Comparison of ENCODE assay signal across 1 cellular context in the genomic region with DNA sequence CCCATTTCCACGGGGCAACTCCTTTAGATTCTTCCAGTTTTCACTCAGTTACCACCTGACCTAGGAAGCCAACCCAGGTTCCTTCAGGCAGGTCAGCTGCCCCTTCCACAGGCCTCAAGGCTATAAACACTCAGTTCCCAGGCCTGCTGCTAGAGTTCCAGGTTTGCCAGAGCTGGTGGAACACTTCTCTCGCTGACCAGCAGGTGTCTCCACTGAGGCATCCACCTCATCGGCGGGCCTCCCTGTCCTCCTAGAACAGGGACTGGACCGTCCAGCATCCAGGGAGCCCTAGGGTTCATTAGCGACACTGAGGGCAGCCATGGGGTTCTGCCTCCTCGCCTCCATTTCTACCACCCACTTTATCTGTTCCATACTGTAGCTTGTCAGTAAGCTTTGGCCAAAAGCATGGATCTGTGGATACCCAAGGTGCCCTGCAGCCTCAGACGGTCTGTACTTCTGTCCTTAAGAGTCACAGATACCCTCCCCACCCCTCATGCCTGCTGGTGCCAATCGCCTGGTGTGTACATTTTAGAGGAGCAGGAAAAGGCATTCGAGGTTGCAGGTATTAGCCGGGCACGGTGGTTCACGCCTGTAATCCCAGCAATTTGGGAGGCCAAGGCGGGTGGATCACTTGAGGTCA.
TF ChIP-seq lines count a peak whose summit lies in the region.

No MANE protein-coding gene starts in this region.

TF ChIP-seq in H1, 55 proteins besides CTCF, POLR2A, EP300 and RAD21 (continued from another document):
- TF ChIP-seq JUN (IDR thresholded peaks at IDR 0.05; ENCODE audit: low read depth, low read length), result no peak
- no peak for TF ChIP-seq SP2 (IDR thresholded peaks at IDR 0.05; ENCODE audit: low read length)
- TF ChIP-seq SAP30 (IDR thresholded peaks at IDR 0.05; ENCODE audit: insufficient read depth, insufficient replicate concordance, low read length), result no peak
- 0 out of 2 replicates have a peak, but pooled peaks have one; percentile 39 for TF ChIP-seq YY1 (IDR thresholded peaks at IDR 0.05; ENCODE audit: low read depth, low read length)
- TF ChIP-seq HDAC6 (IDR thresholded peaks at IDR 0.05; ENCODE audit: low read depth, low read length), result no peak
- TF ChIP-seq, protein P1, sequence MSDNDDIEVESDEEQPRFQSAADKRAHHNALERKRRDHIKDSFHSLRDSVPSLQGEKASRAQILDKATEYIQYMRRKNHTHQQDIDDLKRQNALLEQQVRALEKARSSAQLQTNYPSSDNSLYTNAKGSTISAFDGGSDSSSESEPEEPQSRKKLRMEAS (IDR thresholded peaks at IDR 0.05), result 0 out of 2 replicates have a peak, but pooled peaks have one; percentile 19
- no peak for TF ChIP-seq RXRA (IDR thresholded peaks at IDR 0.05; ENCODE audit: insufficient read depth, low read depth, low read length)
- TF ChIP-seq FOSL1 (IDR thresholded peaks at IDR 0.05; ENCODE audit: insufficient read depth, low read depth, low read length), result no peak
- no peak for TF ChIP-seq CHD1 (IDR thresholded peaks at IDR 0.05; ENCODE audit: low read depth, low read length)
- no peak for TF ChIP-seq HDAC2 (IDR thresholded peaks at IDR 0.05; ENCODE audit: borderline replicate concordance in 1 of 2, low read depth in 2 of 2, low read length in 2 of 2)
- TF ChIP-seq, protein P2, sequence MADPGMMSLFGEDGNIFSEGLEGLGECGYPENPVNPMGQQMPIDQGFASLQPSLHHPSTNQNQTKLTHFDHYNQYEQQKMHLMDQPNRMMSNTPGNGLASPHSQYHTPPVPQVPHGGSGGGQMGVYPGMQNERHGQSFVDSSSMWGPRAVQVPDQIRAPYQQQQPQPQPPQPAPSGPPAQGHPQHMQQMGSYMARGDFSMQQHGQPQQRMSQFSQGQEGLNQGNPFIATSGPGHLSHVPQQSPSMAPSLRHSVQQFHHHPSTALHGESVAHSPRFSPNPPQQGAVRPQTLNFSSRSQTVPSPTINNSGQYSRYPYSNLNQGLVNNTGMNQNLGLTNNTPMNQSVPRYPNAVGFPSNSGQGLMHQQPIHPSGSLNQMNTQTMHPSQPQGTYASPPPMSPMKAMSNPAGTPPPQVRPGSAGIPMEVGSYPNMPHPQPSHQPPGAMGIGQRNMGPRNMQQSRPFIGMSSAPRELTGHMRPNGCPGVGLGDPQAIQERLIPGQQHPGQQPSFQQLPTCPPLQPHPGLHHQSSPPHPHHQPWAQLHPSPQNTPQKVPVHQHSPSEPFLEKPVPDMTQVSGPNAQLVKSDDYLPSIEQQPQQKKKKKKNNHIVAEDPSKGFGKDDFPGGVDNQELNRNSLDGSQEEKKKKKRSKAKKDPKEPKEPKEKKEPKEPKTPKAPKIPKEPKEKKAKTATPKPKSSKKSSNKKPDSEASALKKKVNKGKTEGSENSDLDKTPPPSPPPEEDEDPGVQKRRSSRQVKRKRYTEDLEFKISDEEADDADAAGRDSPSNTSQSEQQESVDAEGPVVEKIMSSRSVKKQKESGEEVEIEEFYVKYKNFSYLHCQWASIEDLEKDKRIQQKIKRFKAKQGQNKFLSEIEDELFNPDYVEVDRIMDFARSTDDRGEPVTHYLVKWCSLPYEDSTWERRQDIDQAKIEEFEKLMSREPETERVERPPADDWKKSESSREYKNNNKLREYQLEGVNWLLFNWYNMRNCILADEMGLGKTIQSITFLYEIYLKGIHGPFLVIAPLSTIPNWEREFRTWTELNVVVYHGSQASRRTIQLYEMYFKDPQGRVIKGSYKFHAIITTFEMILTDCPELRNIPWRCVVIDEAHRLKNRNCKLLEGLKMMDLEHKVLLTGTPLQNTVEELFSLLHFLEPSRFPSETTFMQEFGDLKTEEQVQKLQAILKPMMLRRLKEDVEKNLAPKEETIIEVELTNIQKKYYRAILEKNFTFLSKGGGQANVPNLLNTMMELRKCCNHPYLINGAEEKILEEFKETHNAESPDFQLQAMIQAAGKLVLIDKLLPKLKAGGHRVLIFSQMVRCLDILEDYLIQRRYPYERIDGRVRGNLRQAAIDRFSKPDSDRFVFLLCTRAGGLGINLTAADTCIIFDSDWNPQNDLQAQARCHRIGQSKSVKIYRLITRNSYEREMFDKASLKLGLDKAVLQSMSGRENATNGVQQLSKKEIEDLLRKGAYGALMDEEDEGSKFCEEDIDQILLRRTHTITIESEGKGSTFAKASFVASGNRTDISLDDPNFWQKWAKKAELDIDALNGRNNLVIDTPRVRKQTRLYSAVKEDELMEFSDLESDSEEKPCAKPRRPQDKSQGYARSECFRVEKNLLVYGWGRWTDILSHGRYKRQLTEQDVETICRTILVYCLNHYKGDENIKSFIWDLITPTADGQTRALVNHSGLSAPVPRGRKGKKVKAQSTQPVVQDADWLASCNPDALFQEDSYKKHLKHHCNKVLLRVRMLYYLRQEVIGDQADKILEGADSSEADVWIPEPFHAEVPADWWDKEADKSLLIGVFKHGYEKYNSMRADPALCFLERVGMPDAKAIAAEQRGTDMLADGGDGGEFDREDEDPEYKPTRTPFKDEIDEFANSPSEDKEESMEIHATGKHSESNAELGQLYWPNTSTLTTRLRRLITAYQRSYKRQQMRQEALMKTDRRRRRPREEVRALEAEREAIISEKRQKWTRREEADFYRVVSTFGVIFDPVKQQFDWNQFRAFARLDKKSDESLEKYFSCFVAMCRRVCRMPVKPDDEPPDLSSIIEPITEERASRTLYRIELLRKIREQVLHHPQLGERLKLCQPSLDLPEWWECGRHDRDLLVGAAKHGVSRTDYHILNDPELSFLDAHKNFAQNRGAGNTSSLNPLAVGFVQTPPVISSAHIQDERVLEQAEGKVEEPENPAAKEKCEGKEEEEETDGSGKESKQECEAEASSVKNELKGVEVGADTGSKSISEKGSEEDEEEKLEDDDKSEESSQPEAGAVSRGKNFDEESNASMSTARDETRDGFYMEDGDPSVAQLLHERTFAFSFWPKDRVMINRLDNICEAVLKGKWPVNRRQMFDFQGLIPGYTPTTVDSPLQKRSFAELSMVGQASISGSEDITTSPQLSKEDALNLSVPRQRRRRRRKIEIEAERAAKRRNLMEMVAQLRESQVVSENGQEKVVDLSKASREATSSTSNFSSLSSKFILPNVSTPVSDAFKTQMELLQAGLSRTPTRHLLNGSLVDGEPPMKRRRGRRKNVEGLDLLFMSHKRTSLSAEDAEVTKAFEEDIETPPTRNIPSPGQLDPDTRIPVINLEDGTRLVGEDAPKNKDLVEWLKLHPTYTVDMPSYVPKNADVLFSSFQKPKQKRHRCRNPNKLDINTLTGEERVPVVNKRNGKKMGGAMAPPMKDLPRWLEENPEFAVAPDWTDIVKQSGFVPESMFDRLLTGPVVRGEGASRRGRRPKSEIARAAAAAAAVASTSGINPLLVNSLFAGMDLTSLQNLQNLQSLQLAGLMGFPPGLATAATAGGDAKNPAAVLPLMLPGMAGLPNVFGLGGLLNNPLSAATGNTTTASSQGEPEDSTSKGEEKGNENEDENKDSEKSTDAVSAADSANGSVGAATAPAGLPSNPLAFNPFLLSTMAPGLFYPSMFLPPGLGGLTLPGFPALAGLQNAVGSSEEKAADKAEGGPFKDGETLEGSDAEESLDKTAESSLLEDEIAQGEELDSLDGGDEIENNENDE (IDR thresholded peaks at IDR 0.05; ENCODE audit: insufficient replicate concordance, low read length), result no peak
- TF ChIP-seq BACH1 (IDR thresholded peaks at IDR 0.05; ENCODE audit: low read length), result no peak
- no peak for TF ChIP-seq RNF2 (IDR thresholded peaks at IDR 0.05; ENCODE audit: borderline replicate concordance, low read depth, low read length, missing control alignments, poor library complexity, severe bottlenecking)
- no peak for TF ChIP-seq TEAD4 (IDR thresholded peaks at IDR 0.05; ENCODE audit: low read depth, low read length)
- peak in 1 of 2 experiments; percentile 78; a peak in 1 of 4 replicates for TF ChIP-seq SIN3A (conservative IDR thresholded peaks at IDR 0.05 in 1 of 2, IDR thresholded peaks at IDR 0.05 in 1 of 2; ENCODE audit: low read depth in 1 of 2, low read length in 2 of 2)
- TF ChIP-seq TCF12 (IDR thresholded peaks at IDR 0.05; ENCODE audit: low read depth, low read length), result no peak
